In the genomic region with DNA sequence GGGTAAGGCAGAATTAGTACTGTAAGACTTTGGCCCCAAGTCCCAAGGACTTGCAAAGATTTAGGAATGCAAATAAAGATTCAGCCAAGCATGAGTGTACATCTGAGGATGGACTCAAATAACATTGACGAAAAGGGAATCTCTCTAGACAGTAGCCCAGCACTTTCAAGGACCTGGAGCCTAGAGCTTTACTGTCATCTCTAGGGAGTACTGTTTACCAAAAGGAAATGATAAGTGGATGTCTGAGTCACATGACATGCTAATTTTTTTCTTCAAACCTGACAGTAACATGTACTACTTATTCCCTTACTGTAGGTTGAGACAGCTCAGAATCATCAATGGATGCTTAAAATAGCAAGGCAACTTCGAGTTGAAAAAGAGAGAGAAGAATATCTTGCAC, we compare ENCODE assay signal across 15 cellular contexts. TPM values are rescaled to one million over a fixed set of nuclear protein-coding genes. Genes with fewer than 3 reads are reported as not detected.
DNase-seq lines count a peak whose midpoint lies in the region; FAIRE-seq and TF ChIP-seq lines count a peak whose summit lies in the region.
"Had no signal": no experiment of that assay in that cellular context is flagged by ENCODE, and none has a peak within 500 bp of the region (broad histone marks: within the 10 kb centered on the region; RNA-seq: fewer than 3 reads in every experiment).

No MANE protein-coding gene starts in this region.

- no peak overlapping the region for H3K4me3 Mint-ChIP-seq in astrocyte (ENCODE audit: unreplicated experiment)
- H3K4me3 Mint-ChIP-seq: activated naive CD4-positive, alpha-beta T cell treated with anti-CD3 and anti-CD28 coated beads, Interleukin-2, amount 10 ng/mL, durations not matched to agents 7 days and 5 days had no signal

- H3K4me1 Mint-ChIP-seq in astrocyte (ENCODE audit: low read depth, unreplicated experiment) = no peaks in the 10 kb centered on the region

- no peak overlapping the region for H2AFZ ChIP-seq in astrocyte (ENCODE audit: low read depth, low read length)

- TF ChIP-seq CTCF in astrocyte (IDR thresholded peaks at IDR 0.05; ENCODE audit: insufficient read depth, low read depth, low read length) = no peak
- no peak for TF ChIP-seq CTCF in GM10266 (IDR thresholded peaks at IDR 0.05; ENCODE audit: control insufficient read depth, insufficient read depth, low read depth, missing control alignments)

- no peaks in the 10 kb centered on the region for H3K9me3 Mint-ChIP-seq in astrocyte (ENCODE audit: unreplicated experiment)
- H3K9me3 Mint-ChIP-seq: activated naive CD4-positive, alpha-beta T cell treated with anti-CD3 and anti-CD28 coated beads, Interleukin-2, amount 10 ng/mL, durations not matched to agents 7 days and 5 days had no signal

- H3K4me1 ChIP-seq in BLaER1 (peaks cover 19% of the 10 kb centered on the region), astrocyte (ENCODE audit: insufficient read depth, low read length) (no peaks in the 10 kb centered on the region), muscle layer of duodenum (ENCODE audit: control insufficient read depth in 1 of 2, insufficient read depth in 2 of 2, low read length in 2 of 2) (peaks cover 0 to 9% of the 10 kb centered on the region in 2 donors)
- H3K4me1 ChIP-seq: tibial nerve had no signal

- H3K27me3 ChIP-seq in BLaER1 (no peaks in the 10 kb centered on the region), astrocyte (ENCODE audit: insufficient read depth, low read length) (no peaks in the 10 kb centered on the region), muscle layer of duodenum (ENCODE audit: low read depth, low read length) (no peaks in the 10 kb centered on the region)
- H3K27me3 ChIP-seq: tibial nerve had no signal

- no peak overlapping the region for H3K27ac Mint-ChIP-seq in astrocyte (ENCODE audit: unreplicated experiment)
- H3K27ac Mint-ChIP-seq: activated naive CD4-positive, alpha-beta T cell treated with anti-CD3 and anti-CD28 coated beads, Interleukin-2, amount 10 ng/mL, durations not matched to agents 7 days and 5 days had no signal

- H3K36me3 Mint-ChIP-seq in astrocyte (ENCODE audit: low read depth, unreplicated experiment) = peaks cover 4% of the 10 kb centered on the region
- H3K36me3 Mint-ChIP-seq: activated naive CD4-positive, alpha-beta T cell treated with anti-CD3 and anti-CD28 coated beads, Interleukin-2, amount 10 ng/mL, durations not matched to agents 7 days and 5 days had no signal

- peak; percentile 96 for FAIRE-seq in astrocyte (lab: Jason Lieb, UNC)
- FAIRE-seq: kidney had no signal

- no peaks in the 10 kb centered on the region for H3K27me3 Mint-ChIP-seq in astrocyte (ENCODE audit: low read depth, unreplicated experiment)
- H3K27me3 Mint-ChIP-seq: activated naive CD4-positive, alpha-beta T cell treated with anti-CD3 and anti-CD28 coated beads, Interleukin-2, amount 10 ng/mL, durations not matched to agents 7 days and 5 days had no signal

- H3K4me2 ChIP-seq in BLaER1 = peak overlapping the region; percentile 61
- no peak overlapping the region for H3K4me2 ChIP-seq in astrocyte (ENCODE audit: low read length)

- H3K27ac ChIP-seq in BLaER1 (0 out of 2 replicates have a peak overlapping the region, but pooled peaks have one; percentile 33), astrocyte (ENCODE audit: low read depth, low read length) (no peak overlapping the region), muscle layer of duodenum (ENCODE audit: low read length) (peak overlapping the region; percentile 16)
- H3K27ac ChIP-seq: tibial nerve had no signal

- H3K9me3 ChIP-seq in BLaER1 (no peaks in the 10 kb centered on the region), astrocyte (ENCODE audit: insufficient read depth, low read depth, low read length) (no peaks in the 10 kb centered on the region), muscle layer of duodenum (ENCODE audit: control insufficient read depth in 1 of 2, low read length in 2 of 2) (no peaks in the 10 kb centered on the region)
- H3K9me3 ChIP-seq: tibial nerve had no signal

- no peaks in the 10 kb centered on the region for H3K79me2 ChIP-seq in astrocyte (ENCODE audit: insufficient read depth, low read length)

- DNase-seq in HT1080 (ENCODE audit: low read depth) (peak; percentile 18), astrocyte (ENCODE audit: low read depth) (peak; percentile 57), GM10266 (ENCODE audit: extremely low spot score) (no peak), DMS153 treated with DMSO at 0.1 percent for 48 hours (lab: John Stamatoyannopoulos, UW; ENCODE audit: unreplicated experiment) (no peak), D341Med (ENCODE audit: low spot score) (no peak), medulla oblongata (ENCODE audit: extremely low spot score) (no peak)
- DNase-seq: activated naive CD4-positive, alpha-beta T cell treated with anti-CD3 and anti-CD28 coated beads, Interleukin-2, amount 10 ng/mL, durations not matched to agents 7 days and 5 days; GDM1; kidney; NCI-H1417 treated with DMSO at 0.1 percent for 48 hours; occipital lobe; stimulated activated CD4-positive, alpha-beta T cell treated with anti-CD3 and anti-CD28 coated beads, Interleukin-4, amount 100 ng/mL, for 24 hours had no signal

- H3K9ac ChIP-seq in BLaER1 (no peak overlapping the region), astrocyte (ENCODE audit: low read length) (no peak overlapping the region)

- H3K36me3 ChIP-seq in BLaER1 = peaks cover 44% of the 10 kb centered on the region
- H3K36me3 ChIP-seq in astrocyte (ENCODE audit: insufficient read depth, low read length) = peaks cover 14% of the 10 kb centered on the region
- peaks cover 0 to 23% of the 10 kb centered on the region in 2 donors for H3K36me3 ChIP-seq in muscle layer of duodenum (ENCODE audit: control insufficient read depth in 1 of 2, insufficient read depth in 2 of 2, low read length in 2 of 2)

- H3K4me3 ChIP-seq in BLaER1 (no peak overlapping the region), astrocyte (ENCODE audit: insufficient read depth, low read depth, low read length) (no peak overlapping the region), muscle layer of duodenum (ENCODE audit: low read depth in 1 of 2, low read length in 2 of 2) (no peak overlapping the region)
- H3K4me3 ChIP-seq: tibial nerve had no signal

- H4K20me1 ChIP-seq in BLaER1 = no peaks in the 10 kb centered on the region
- H4K20me1 ChIP-seq in astrocyte (ENCODE audit: insufficient read depth, low read length) = no peaks in the 10 kb centered on the region

RNA-seq across cellular contexts. Expression of gene IFT81, which starts 10.9 kb away (rescaled TPM):
- 4.4 and 4.9 TPM in 2 replicates for total RNA-seq in HT1080 (2014; rRNA removed; shearing (Covaris generic))
- polyA plus RNA-seq in HT1080 (2015; cell fraction: cytosol; rRNA removed) = 9.0 and 11.7 TPM in 2 replicates
- polyA plus RNA-seq in HT1080 (2015; cell fraction: nucleus; rRNA removed) = 17.1 and 20.0 TPM in 2 replicates
- total RNA-seq in astrocyte = 12.3 and 12.5 TPM in 2 replicates

Comparison
In these comparisons a context has a peak if more than half of its experiments do, and no peak if none do; other contexts are left out.
1. DNase-seq: peak in HT1080 (single experiment) and astrocyte (single experiment); none in GM10266 (single experiment), DMS153 treated with DMSO at 0.1 percent for 48 hours (single experiment), D341Med (single experiment) and medulla oblongata (single experiment).